27 cellular contexts compared by ENCODE assay signal in genomic region chr4:66693694-66694093, GRCh38.
DNase-seq lines count a peak whose midpoint lies in the region; ATAC-seq, FAIRE-seq and TF ChIP-seq lines count a peak whose summit lies in the region.
"Had no signal": no experiment of that assay in that cellular context is flagged by ENCODE, and none has a peak within 500 bp of the region (broad histone marks: within the 10 kb centered on the region; RNA-seq: fewer than 3 reads in every experiment).

No MANE protein-coding gene starts in this region.

- H3K27ac ChIP-seq in H1 (ENCODE audit: low read depth, low read length) (no peak overlapping the region), smooth muscle cell (ENCODE audit: low read depth) (no peak overlapping the region)
- H3K27ac ChIP-seq: 22Rv1, SJCRH30, thyroid gland had no signal

- H3K79me2 ChIP-seq in H1 (ENCODE audit: control insufficient read depth in 1 of 2, insufficient read depth in 2 of 2, low read length in 2 of 2) (no peaks in the 10 kb centered on the region), smooth muscle cell (ENCODE audit: low read depth) (no peaks in the 10 kb centered on the region)

- H3K4me2 ChIP-seq in H1 (ENCODE audit: insufficient read depth in 1 of 2, low read depth in 2 of 2, low read length in 2 of 2) (no peak overlapping the region), smooth muscle cell (peak overlapping the region; percentile 40)

- H3K79me1 ChIP-seq in H1 (ENCODE audit: low read depth, low read length): no peaks in the 10 kb centered on the region

- H3K4me1 ChIP-seq in H1 (replicated peaks in 1 of 4; ENCODE audit: control insufficient read depth in 3 of 4, insufficient read depth in 4 of 4, low read length in 3 of 4) (peaks cover 0 to 5% (median 0%) of the 10 kb centered on the region in 4 experiments; a peak in 1 of 7 replicates), smooth muscle cell (ENCODE audit: low read depth) (no peaks in the 10 kb centered on the region)
- H3K4me1 ChIP-seq: SJCRH30, thyroid gland had no signal

- H2BK15ac ChIP-seq in H1 (ENCODE audit: low read length): no peak overlapping the region

- no peak overlapping the region for H2BK5ac ChIP-seq in H1 (ENCODE audit: low read depth, low read length)

- H4K5ac ChIP-seq in H1 (ENCODE audit: insufficient read length, low read depth, low read length): no peak overlapping the region

- TF ChIP-seq EP300 in H1 (IDR thresholded peaks at IDR 0.05; ENCODE audit: borderline replicate concordance in 1 of 2, low read depth in 2 of 2, low read length in 2 of 2): no peak

- H3K27me3 ChIP-seq in H1 (replicated peaks in 1 of 4; ENCODE audit: control insufficient read depth in 3 of 4, extremely low read depth in 1 of 4, insufficient read depth in 3 of 4, low read length in 3 of 4) (no peaks in the 10 kb centered on the region), smooth muscle cell (ENCODE audit: low read depth) (no peaks in the 10 kb centered on the region)
- H3K27me3 ChIP-seq: SJCRH30, thyroid gland had no signal

- H3K9ac ChIP-seq in H1 (replicated peaks in 1 of 4; ENCODE audit: extremely low read depth in 1 of 4, low read depth in 3 of 4, low read length in 3 of 4) (no peak overlapping the region), smooth muscle cell (ENCODE audit: low read depth) (no peak overlapping the region)

- H4K91ac ChIP-seq in H1 (replicated peaks; ENCODE audit: insufficient read length, low read length): no peak overlapping the region

- H3K4me3 Mint-ChIP-seq in activated CD8-positive, alpha-beta T cell treated with anti-CD3 and anti-CD28 coated beads, Interleukin-2, amount 10 ng/mL, durations not matched to agents 7 days and 5 days: no peak overlapping the region
- H3K4me3 Mint-ChIP-seq: activated CD4-positive, alpha-beta memory T cell treated with anti-CD3 and anti-CD28 coated beads for 36 hours; central memory CD8-positive, alpha-beta T cell; stimulated activated naive CD8-positive, alpha-beta T cell treated with anti-CD3 and anti-CD28 coated beads, Interleukin-15, amount 100 ng/mL, for 72 hours had no signal

- no peaks in the 10 kb centered on the region for H4K20me1 ChIP-seq in H1 (replicated peaks in 1 of 2; ENCODE audit: control insufficient read depth in 1 of 2, insufficient read depth in 2 of 2, low read length in 2 of 2)
- no peaks in the 10 kb centered on the region for H4K20me1 ChIP-seq in smooth muscle cell (ENCODE audit: low read depth)

- H3K4me3 ChIP-seq in H1 (ENCODE audit: extremely low read depth in 1 of 4, insufficient read depth in 2 of 4, low read depth in 3 of 4, low read length in 4 of 4): no peak overlapping the region
- no peak overlapping the region for H3K4me3 ChIP-seq in smooth muscle cell
- H3K4me3 ChIP-seq: SJCRH30, thyroid gland had no signal

- ATAC-seq in HG03159 (IDR thresholded peaks at IDR 0.05; ENCODE audit: unreplicated experiment): no peak
- no peak for ATAC-seq in activated CD8-positive, alpha-beta T cell treated with anti-CD3 and anti-CD28 coated beads, Interleukin-2, amount 10 ng/mL, durations not matched to agents 7 days and 5 days
- ATAC-seq: activated naive CD4-positive, alpha-beta T cell treated with anti-CD3 and anti-CD28 coated beads, Interleukin-2, amount 50 U/mL, for 72 hours; HepG2; stimulated activated naive CD8-positive, alpha-beta T cell treated with anti-CD3 and anti-CD28 coated beads, Interleukin-15, amount 100 ng/mL, for 72 hours had no signal

- peaks cover 7% of the 10 kb centered on the region for H3K9me3 Mint-ChIP-seq in activated CD8-positive, alpha-beta T cell treated with anti-CD3 and anti-CD28 coated beads, Interleukin-2, amount 10 ng/mL, durations not matched to agents 7 days and 5 days (ENCODE audit: insufficient read depth)
- H3K9me3 Mint-ChIP-seq: activated T-helper 2 cell treated with anti-CD3 and anti-CD28 coated beads, Interferon-gamma antibody, Interleukin-2, Interleukin-4, amounts not matched to agents 10 μg/mL and 5 μg/mL and 100 μg/mL, durations not matched to agents 14 hours and 24 hours and 36 hours had no signal

- no peak for TF ChIP-seq POLR2A in H1 (IDR thresholded peaks at IDR 0.05; ENCODE audit: control extremely low read depth in 1 of 2, low read depth in 2 of 2, low read length in 2 of 2)

- no peaks in the 10 kb centered on the region for H3K27me3 Mint-ChIP-seq in activated CD8-positive, alpha-beta T cell treated with anti-CD3 and anti-CD28 coated beads, Interleukin-2, amount 10 ng/mL, durations not matched to agents 7 days and 5 days (ENCODE audit: low read depth)
- H3K27me3 Mint-ChIP-seq: activated CD4-positive, alpha-beta memory T cell treated with anti-CD3 and anti-CD28 coated beads for 36 hours; central memory CD8-positive, alpha-beta T cell; stimulated activated naive CD8-positive, alpha-beta T cell treated with anti-CD3 and anti-CD28 coated beads, Interleukin-15, amount 100 ng/mL, for 72 hours had no signal

- H3K9me3 ChIP-seq in H1 (ENCODE audit: insufficient read depth in 2 of 2, low read depth in 1 of 2, low read length in 1 of 2) (no peaks in the 10 kb centered on the region), smooth muscle cell (replicated peaks; ENCODE audit: low read depth) (no peaks in the 10 kb centered on the region)
- H3K9me3 ChIP-seq: SJCRH30, thyroid gland had no signal

- no peaks in the 10 kb centered on the region for H3F3A ChIP-seq in smooth muscle cell (ENCODE audit: low read depth)

- H3K36me3 ChIP-seq in H1 (ENCODE audit: control insufficient read depth in 2 of 4, insufficient read depth in 4 of 4, low read length in 3 of 4): no peaks in the 10 kb centered on the region
- H3K36me3 ChIP-seq in smooth muscle cell (ENCODE audit: low read depth): no peaks in the 10 kb centered on the region
- H3K36me3 ChIP-seq: SJCRH30, thyroid gland had no signal

- CTCF ChIA-PET in H1 (lab: Charles Lee; ENCODE audit: partially characterized antibody): no interaction called here
- CTCF ChIA-PET in activated CD8-positive, alpha-beta T cell treated with anti-CD3 and anti-CD28 coated beads, Interleukin-2, amount 10 ng/mL, durations not matched to agents 7 days and 5 days (lab: Charles Lee): no interaction called here

- no peak overlapping the region for H2BK12ac ChIP-seq in H1 (ENCODE audit: low read depth, low read length)

- H3K56ac ChIP-seq in H1 (replicated peaks; ENCODE audit: insufficient read length, low read depth, low read length): no peak overlapping the region

- no peak overlapping the region for H2BK120ac ChIP-seq in H1 (replicated peaks; ENCODE audit: low read depth, low read length)

- H3K23me2 ChIP-seq in H1 (ENCODE audit: low read depth, low read length): no peaks in the 10 kb centered on the region

- peak; percentile 28 for FAIRE-seq in H1 (lab: Jason Lieb, UNC)
- FAIRE-seq: endothelial cell of umbilical vein, GM12892, HepG2, RCC 7860 had no signal

- TF ChIP-seq CTCF in H1 (IDR thresholded peaks at IDR 0.05; ENCODE audit: control extremely low read depth in 1 of 3, insufficient read depth in 1 of 3, low read depth in 1 of 3, low read length in 3 of 3): no peak
- no peak for TF ChIP-seq CTCF in smooth muscle cell (IDR thresholded peaks at IDR 0.05; ENCODE audit: borderline replicate concordance, insufficient read depth, poor library complexity, severe bottlenecking)

- WGBS in H1 (ENCODE audit: extremely low coverage in 1 of 2, insufficient coverage in 1 of 2, insufficient read length in 1 of 2, insufficient replicate concordance in 2 of 2, low coverage in 1 of 2, low lambda C conversion rate in 2 of 2, missing lambda C conversion rate in 1 of 2), 2 experiments: 88% methylated on average over 1 of the region's 1 CpG; no CpG with 5 or more reads in 1 of the 2 experiments
- 26% methylated on average over 1 of the region's 1 CpG for WGBS in smooth muscle cell (ENCODE audit: low lambda C conversion rate)

- no peak overlapping the region for H4K8ac ChIP-seq in H1 (ENCODE audit: extremely low read depth, insufficient read depth, low read length)

- no peak overlapping the region for H3K18ac ChIP-seq in H1 (ENCODE audit: extremely low read depth, low read length)

- DNase-seq in DMS 273 (lab: John Stamatoyannopoulos, UW; ENCODE audit: unreplicated experiment): peak; percentile 0
- no peak for DNase-seq in DMS 273 treated with DMSO at 0.1 percent for 48 hours (lab: John Stamatoyannopoulos, UW)
- no peak for DNase-seq in H1 (ENCODE audit: low read depth in 1 of 2, low spot score in 2 of 2)
- DNase-seq in myocyte (ENCODE audit: low read depth): peak; percentile 21
- DNase-seq in smooth muscle cell (lab: John Stamatoyannopoulos, UW; ENCODE audit: unreplicated experiment): no peak
- no peak for DNase-seq in activated CD8-positive, alpha-beta T cell treated with anti-CD3 and anti-CD28 coated beads, Interleukin-2, amount 10 ng/mL, durations not matched to agents 7 days and 5 days
- no peak for DNase-seq in activated CD8-positive, alpha-beta memory T cell treated with anti-CD3 and anti-CD28 coated beads for 24 hours
- DNase-seq: activated CD4-positive, alpha-beta memory T cell treated with anti-CD3 and anti-CD28 coated beads for 36 hours; activated CD4-positive, CD25-positive, alpha-beta regulatory T cell; Calu3; Karpas-422; NCI-H1092; NCI-H1930; NCI-H2227 treated with DMSO at 0.1 percent for 48 hours; NCI-H748 treated with DMSO at 0.1 percent for 48 hours; stimulated activated naive CD8-positive, alpha-beta T cell treated with anti-CD3 and anti-CD28 coated beads, Interleukin-15, amount 100 ng/mL, for 72 hours; thyroid gland had no signal

- no peak overlapping the region for H2AK5ac ChIP-seq in H1 (ENCODE audit: low read depth, low read length)

- no peaks in the 10 kb centered on the region for H3K4me1 Mint-ChIP-seq in activated CD8-positive, alpha-beta T cell treated with anti-CD3 and anti-CD28 coated beads, Interleukin-2, amount 10 ng/mL, durations not matched to agents 7 days and 5 days (ENCODE audit: low read depth)
- H3K4me1 Mint-ChIP-seq: central memory CD8-positive, alpha-beta T cell; stimulated activated naive CD8-positive, alpha-beta T cell treated with anti-CD3 and anti-CD28 coated beads, Interleukin-15, amount 100 ng/mL, for 72 hours had no signal

- no peaks in the 10 kb centered on the region for H3K36me3 Mint-ChIP-seq in activated CD8-positive, alpha-beta T cell treated with anti-CD3 and anti-CD28 coated beads, Interleukin-2, amount 10 ng/mL, durations not matched to agents 7 days and 5 days (ENCODE audit: low read depth)
- H3K36me3 Mint-ChIP-seq: activated CD4-positive, alpha-beta memory T cell treated with anti-CD3 and anti-CD28 coated beads for 36 hours; activated naive CD4-positive, alpha-beta T cell treated with anti-CD3 and anti-CD28 coated beads, Interleukin-2, amount 50 U/mL, for 72 hours had no signal

- POLR2A ChIA-PET in H1 (lab: Charles Lee; ENCODE audit: partially characterized antibody): no interaction called here
- POLR2A ChIA-PET in activated CD8-positive, alpha-beta T cell treated with anti-CD3 and anti-CD28 coated beads, Interleukin-2, amount 10 ng/mL, durations not matched to agents 7 days and 5 days (lab: Charles Lee): no interaction called here

- H3K27ac Mint-ChIP-seq in activated CD8-positive, alpha-beta T cell treated with anti-CD3 and anti-CD28 coated beads, Interleukin-2, amount 10 ng/mL, durations not matched to agents 7 days and 5 days: no peak overlapping the region
- H3K27ac Mint-ChIP-seq: activated CD4-positive, alpha-beta memory T cell treated with anti-CD3 and anti-CD28 coated beads for 36 hours; activated naive CD4-positive, alpha-beta T cell treated with anti-CD3 and anti-CD28 coated beads, Interleukin-2, amount 50 U/mL, for 72 hours; activated T-helper 2 cell treated with anti-CD3 and anti-CD28 coated beads, Interferon-gamma antibody, Interleukin-2, Interleukin-4, amounts not matched to agents 10 μg/mL and 5 μg/mL and 100 μg/mL, durations not matched to agents 14 hours and 24 hours and 36 hours; stimulated activated naive CD8-positive, alpha-beta T cell treated with anti-CD3 and anti-CD28 coated beads, Interleukin-15, amount 100 ng/mL, for 72 hours had no signal

- no peak overlapping the region for H3K4ac ChIP-seq in H1 (replicated peaks; ENCODE audit: insufficient read length, low read depth, low read length)

- H3K23ac ChIP-seq in H1 (ENCODE audit: insufficient read length): no peak overlapping the region

- no peak for TF ChIP-seq RAD21 in H1 (IDR thresholded peaks at IDR 0.05 in 1 of 2, conservative IDR thresholded peaks at IDR 0.05 in 1 of 2; ENCODE audit: low read depth in 2 of 2, low read length in 2 of 2)

- H2BK20ac ChIP-seq in H1 (ENCODE audit: low read length): no peak overlapping the region

- H2AFZ ChIP-seq in H1 (ENCODE audit: low read length) (peak overlapping the region; percentile 84), smooth muscle cell (ENCODE audit: low read depth) (peak overlapping the region; percentile 6)

- H3K14ac ChIP-seq in H1 (ENCODE audit: insufficient read length): no peak overlapping the region

Comparison
In these comparisons a context has a peak if more than half of its experiments do, and no peak if none do; other contexts are left out.
1. DNase-seq: peak in DMS 273 (single experiment) and myocyte (single experiment); none in DMS 273 treated with DMSO at 0.1 percent for 48 hours (single experiment), H1 (0 of 2), smooth muscle cell (single experiment), activated CD8-positive, alpha-beta T cell treated with anti-CD3 and anti-CD28 coated beads, Interleukin-2, amount 10 ng/mL, durations not matched to agents 7 days and 5 days (single experiment) and activated CD8-positive, alpha-beta memory T cell treated with anti-CD3 and anti-CD28 coated beads for 24 hours (single experiment).